Comparison of ENCODE assay signal across 8 cellular contexts in the genomic region with DNA sequence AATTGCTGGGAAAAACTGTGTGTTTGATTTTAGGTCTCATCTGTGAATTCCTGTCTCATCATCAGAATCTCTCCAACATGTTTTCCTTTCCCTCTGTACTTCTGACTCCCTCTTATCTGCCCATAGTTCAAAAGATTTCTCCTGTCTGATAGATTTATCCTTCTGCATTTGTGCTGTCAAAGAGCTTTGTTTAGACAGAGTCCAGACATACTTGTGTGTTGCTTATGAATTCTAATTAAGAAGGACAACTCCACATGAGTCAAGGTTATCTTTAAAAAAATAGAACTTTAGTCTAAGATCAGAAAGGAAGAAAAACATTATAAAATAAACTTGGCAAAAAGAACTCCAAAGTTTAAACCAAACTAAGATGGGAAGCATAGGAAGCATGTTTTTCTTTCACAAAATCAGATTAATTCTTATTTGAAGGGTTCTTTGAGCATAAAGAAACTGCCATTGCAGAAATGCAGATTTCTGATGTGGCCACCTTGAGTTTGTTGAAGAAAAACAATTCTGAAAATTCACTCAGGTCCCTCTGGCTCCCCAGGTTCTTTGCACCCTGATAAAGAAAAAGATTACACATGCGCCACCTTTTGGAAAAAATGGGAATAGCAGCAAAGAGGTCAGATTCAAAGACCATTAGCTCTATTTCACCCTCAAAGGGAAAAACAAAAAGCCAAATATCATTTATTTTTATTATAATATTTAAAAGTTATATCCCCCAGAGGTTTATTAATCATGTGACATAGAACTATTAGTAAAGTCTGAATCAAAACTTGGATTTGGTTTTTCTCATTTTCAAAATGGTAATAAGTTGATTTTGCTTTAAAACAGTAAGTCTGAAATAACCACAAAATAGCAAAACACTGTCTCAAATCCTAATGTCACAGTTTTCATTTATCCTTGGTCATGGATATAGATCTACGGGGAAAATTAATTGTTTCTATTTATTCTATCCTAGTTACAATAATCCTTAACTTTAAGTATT.
DNase-seq lines count a peak whose midpoint lies in the region; ATAC-seq and TF ChIP-seq lines count a peak whose summit lies in the region.

No MANE protein-coding gene starts in this region.

- no peaks in the 10 kb centered on the region for H3F3A ChIP-seq in MM.1S (ENCODE audit: insufficient read depth, low read length)

- TF ChIP-seq CTCF in MM.1S (IDR thresholded peaks at IDR 0.05; ENCODE audit: low read length) (peak; percentile 68), esophagus muscularis mucosa (IDR thresholded peaks at IDR 0.05) (peak; percentile 70 to 81 (median 78)), uterus (IDR thresholded peaks at IDR 0.05) (peak; percentile 68 to 82 (median 79))

- TF ChIP-seq EP300 in esophagus muscularis mucosa (IDR thresholded peaks at IDR 0.05), result no peak

- H3K27ac ChIP-seq in MM.1S (ENCODE audit: low read length), result no peak overlapping the region
- H3K27ac ChIP-seq in esophagus muscularis mucosa (replicated peaks in 1 of 4), result peak overlapping the region in 3 of 4 donors; percentile 21 to 39 (median 22)
- no peak overlapping the region for H3K27ac ChIP-seq in naive thymus-derived CD4-positive, alpha-beta T cell (ENCODE audit: low read depth, low read length)
- peak overlapping the region; percentile 81 to 87 for H3K27ac ChIP-seq in uterus

- no peak overlapping the region for H3K9ac ChIP-seq in MM.1S (ENCODE audit: low read length)

- H3K4me3 Mint-ChIP-seq in activated CD4-positive, alpha-beta T cell treated with anti-CD3 and anti-CD28 coated beads, Interleukin-2, amount 10 ng/mL, durations not matched to agents 7 days and 5 days, result no peak overlapping the region
- no peak overlapping the region for H3K4me3 Mint-ChIP-seq in naive thymus-derived CD4-positive, alpha-beta T cell

- intact Hi-C loops in esophagus muscularis mucosa (cut with DNase I), result loop anchor here (5.0 to 10.0 kb wide), 2 partner anchors 149 to 352 kb away; no protein-coding TSS in a partner anchor
- intact Hi-C loops in naive thymus-derived CD4-positive, alpha-beta T cell (cut with micrococcal nuclease), result loop anchor here (1.0 to 10.0 kb wide), 5 partner anchors 144 to 1782 kb away; a partner anchor contains a TSS
- intact Hi-C loops in uterus (cut with DNase I; ENCODE audit: low total_unique reads), result loop anchor here (5.0 kb wide), 1 partner anchor 149 kb away; no protein-coding TSS in a partner anchor

- no peaks in the 10 kb centered on the region for H4K20me1 ChIP-seq in MM.1S (ENCODE audit: insufficient read depth, low read length)

- no peak for TF ChIP-seq POLR2A in esophagus muscularis mucosa (IDR thresholded peaks at IDR 0.05; ENCODE audit: low read depth)
- no peak for TF ChIP-seq POLR2A in uterus (IDR thresholded peaks at IDR 0.05)

- H3K9me3 ChIP-seq in MM.1S (replicated peaks; ENCODE audit: insufficient read depth, low read length), result no peaks in the 10 kb centered on the region
- H3K9me3 ChIP-seq in esophagus muscularis mucosa, result no peaks in the 10 kb centered on the region
- no peaks in the 10 kb centered on the region for H3K9me3 ChIP-seq in naive thymus-derived CD4-positive, alpha-beta T cell (ENCODE audit: control insufficient read depth in 2 of 3, low read length in 3 of 3)
- no peaks in the 10 kb centered on the region for H3K9me3 ChIP-seq in uterus

- CTCF ChIA-PET in activated CD4-positive, alpha-beta T cell treated with anti-CD3 and anti-CD28 coated beads, Interleukin-2, amount 10 ng/mL, durations not matched to agents 7 days and 5 days (lab: Charles Lee), result no interaction called here
- CTCF ChIA-PET in naive thymus-derived CD4-positive, alpha-beta T cell (lab: Charles Lee), result interaction anchor here (0.7 kb wide), 1 partner anchor 1469 kb away, joined by 3 read pairs; no protein-coding TSS in a partner anchor

- H3K9me2 ChIP-seq in MM.1S (replicated peaks; ENCODE audit: insufficient read depth, low read length), result no peaks in the 10 kb centered on the region

- 47% methylated on average over 2 of the region's 2 CpGs for WGBS in esophagus muscularis mucosa

- H3K79me2 ChIP-seq in MM.1S (ENCODE audit: low read length), result no peaks in the 10 kb centered on the region

- H2AFZ ChIP-seq in MM.1S (ENCODE audit: low read length), result no peak overlapping the region

- no peaks in the 10 kb centered on the region for H3K4me1 Mint-ChIP-seq in activated CD4-positive, alpha-beta T cell treated with anti-CD3 and anti-CD28 coated beads, Interleukin-2, amount 10 ng/mL, durations not matched to agents 7 days and 5 days
- no peaks in the 10 kb centered on the region for H3K4me1 Mint-ChIP-seq in naive thymus-derived CD4-positive, alpha-beta T cell

- no peaks in the 10 kb centered on the region for H3K36me3 Mint-ChIP-seq in activated CD4-positive, alpha-beta T cell treated with anti-CD3 and anti-CD28 coated beads, Interleukin-2, amount 10 ng/mL, durations not matched to agents 7 days and 5 days (ENCODE audit: low read depth)
- H3K36me3 Mint-ChIP-seq in naive thymus-derived CD4-positive, alpha-beta T cell, result no peaks in the 10 kb centered on the region

- H3K27me3 Mint-ChIP-seq in activated CD4-positive, alpha-beta T cell treated with anti-CD3 and anti-CD28 coated beads, Interleukin-2, amount 10 ng/mL, durations not matched to agents 7 days and 5 days, result peaks cover under 1% of the 10 kb centered on the region
- peaks cover 0 to 8% (median 5%) of the 10 kb centered on the region in 5 donors for H3K27me3 Mint-ChIP-seq in naive thymus-derived CD4-positive, alpha-beta T cell

- no peak overlapping the region for H3K4me2 ChIP-seq in MM.1S (ENCODE audit: low read depth, low read length)

- H3K27me3 ChIP-seq in MM.1S (replicated peaks; ENCODE audit: insufficient read depth, low read length) (no peaks in the 10 kb centered on the region), esophagus muscularis mucosa (no peaks in the 10 kb centered on the region), uterus (no peaks in the 10 kb centered on the region)
- H3K27me3 ChIP-seq in naive thymus-derived CD4-positive, alpha-beta T cell (ENCODE audit: control insufficient read depth in 2 of 2, insufficient read depth in 2 of 2, low read length in 2 of 2), result no peaks in the 10 kb centered on the region

- no peaks in the 10 kb centered on the region for H3K4me1 ChIP-seq in MM.1S (ENCODE audit: low read length)
- H3K4me1 ChIP-seq in esophagus muscularis mucosa, result peaks cover 0 to 9% (median 2%) of the 10 kb centered on the region in 4 donors
- H3K4me1 ChIP-seq in naive thymus-derived CD4-positive, alpha-beta T cell (ENCODE audit: control insufficient read depth in 2 of 2, insufficient read depth in 2 of 2, low read length in 2 of 2), result no peaks in the 10 kb centered on the region
- H3K4me1 ChIP-seq in uterus, result no peaks in the 10 kb centered on the region

- H3K9me3 Mint-ChIP-seq in activated CD4-positive, alpha-beta T cell treated with anti-CD3 and anti-CD28 coated beads, Interleukin-2, amount 10 ng/mL, durations not matched to agents 7 days and 5 days, result no peaks in the 10 kb centered on the region
- H3K9me3 Mint-ChIP-seq in naive thymus-derived CD4-positive, alpha-beta T cell, result no peaks in the 10 kb centered on the region

- POLR2A ChIA-PET in activated CD4-positive, alpha-beta T cell treated with anti-CD3 and anti-CD28 coated beads, Interleukin-2, amount 10 ng/mL, durations not matched to agents 7 days and 5 days (lab: Charles Lee), result no interaction called here
- POLR2A ChIA-PET in naive thymus-derived CD4-positive, alpha-beta T cell (lab: Charles Lee), result no interaction called here

- no peaks in the 10 kb centered on the region for H3K36me3 ChIP-seq in MM.1S (replicated peaks; ENCODE audit: insufficient read depth, low read length)
- H3K36me3 ChIP-seq in esophagus muscularis mucosa, result no peaks in the 10 kb centered on the region
- no peaks in the 10 kb centered on the region for H3K36me3 ChIP-seq in naive thymus-derived CD4-positive, alpha-beta T cell (ENCODE audit: control insufficient read depth in 2 of 3, insufficient read depth in 3 of 3, low read length in 3 of 3)
- no peaks in the 10 kb centered on the region for H3K36me3 ChIP-seq in uterus

- H3K27ac Mint-ChIP-seq in activated CD4-positive, alpha-beta T cell treated with anti-CD3 and anti-CD28 coated beads, Interleukin-2, amount 10 ng/mL, durations not matched to agents 7 days and 5 days, result no peak overlapping the region
- H3K27ac Mint-ChIP-seq in naive thymus-derived CD4-positive, alpha-beta T cell, result no peak overlapping the region

- peak; percentile 8 for DNase-seq in Daoy (ENCODE audit: low read depth)
- DNase-seq in MM.1S, result peak; percentile 63
- DNase-seq in activated CD4-positive, alpha-beta T cell treated with anti-CD3 and anti-CD28 coated beads, Interleukin-2, amount 10 ng/mL, durations not matched to agents 7 days and 5 days, result peak; percentile 58
- no peak for DNase-seq in esophagus muscularis mucosa (ENCODE audit: extremely low spot score)
- DNase-seq in naive thymus-derived CD4-positive, alpha-beta T cell, result peak in 7 of 9 donors; percentile 1 to 50 (median 27)
- peak; percentile 36 to 78 for DNase-seq in uterus

- ATAC-seq in GM21526 (IDR thresholded peaks at IDR 0.05; ENCODE audit: low FRiP score, unreplicated experiment) (peak; percentile 81), HG02588 (IDR thresholded peaks at IDR 0.05; ENCODE audit: unreplicated experiment) (no peak)
- peak; percentile 40 for ATAC-seq in naive thymus-derived CD4-positive, alpha-beta T cell

- H3K4me3 ChIP-seq in MM.1S (ENCODE audit: low read length) (no peak overlapping the region), esophagus muscularis mucosa (peak overlapping the region in 1 of 4 donors; percentile 3), uterus (peak overlapping the region in 1 of 2 donors; percentile 13)
- no peak overlapping the region for H3K4me3 ChIP-seq in naive thymus-derived CD4-positive, alpha-beta T cell (ENCODE audit: low read length)

Comparison
In these comparisons a context has a peak if more than half of its experiments do, and no peak if none do; other contexts are left out.
1. H3K27ac ChIP-seq: peak in esophagus muscularis mucosa (3 of 4) and uterus (2 of 2); none in MM.1S (single experiment) and naive thymus-derived CD4-positive, alpha-beta T cell (single experiment).
2. Peak in every context shown above with its lines, with median percentiles within 50 percentile points of each other: CTCF ChIP-seq.